ENCODE assay signal across 1 cellular context in the genomic region with DNA sequence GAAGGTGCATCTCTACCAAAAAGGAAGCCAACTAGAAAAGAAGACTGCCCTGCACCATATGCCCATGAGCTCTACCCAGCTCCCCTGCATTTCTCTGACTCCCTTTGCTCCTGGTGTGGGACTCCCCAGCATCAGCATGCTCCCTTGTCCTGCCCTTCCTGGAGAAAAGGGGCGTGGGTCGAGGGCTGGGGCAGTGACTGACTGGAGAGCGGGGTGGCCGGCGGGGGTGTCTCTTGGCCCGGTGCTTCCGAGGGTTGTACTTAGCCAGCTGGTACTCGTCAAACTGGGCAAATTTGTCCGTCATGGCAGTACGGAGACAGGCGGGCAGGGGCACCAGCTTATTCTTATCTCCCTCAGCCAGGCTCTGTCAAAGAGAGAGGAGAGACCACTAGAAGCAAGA.
TF ChIP-seq lines count a peak whose summit lies in the region.

No MANE protein-coding gene starts in this region.

TF ChIP-seq in GM23338, 12 proteins besides CTCF, POLR2A, EP300 and RAD21:
- TF ChIP-seq POLR2AphosphoS5 (IDR thresholded peaks at IDR 0.05; ENCODE audit: low read depth): no peak
- TF ChIP-seq EZH2phosphoT487 (IDR thresholded peaks at IDR 0.05; ENCODE audit: unreplicated experiment): no peak
- TF ChIP-seq, protein P1, sequence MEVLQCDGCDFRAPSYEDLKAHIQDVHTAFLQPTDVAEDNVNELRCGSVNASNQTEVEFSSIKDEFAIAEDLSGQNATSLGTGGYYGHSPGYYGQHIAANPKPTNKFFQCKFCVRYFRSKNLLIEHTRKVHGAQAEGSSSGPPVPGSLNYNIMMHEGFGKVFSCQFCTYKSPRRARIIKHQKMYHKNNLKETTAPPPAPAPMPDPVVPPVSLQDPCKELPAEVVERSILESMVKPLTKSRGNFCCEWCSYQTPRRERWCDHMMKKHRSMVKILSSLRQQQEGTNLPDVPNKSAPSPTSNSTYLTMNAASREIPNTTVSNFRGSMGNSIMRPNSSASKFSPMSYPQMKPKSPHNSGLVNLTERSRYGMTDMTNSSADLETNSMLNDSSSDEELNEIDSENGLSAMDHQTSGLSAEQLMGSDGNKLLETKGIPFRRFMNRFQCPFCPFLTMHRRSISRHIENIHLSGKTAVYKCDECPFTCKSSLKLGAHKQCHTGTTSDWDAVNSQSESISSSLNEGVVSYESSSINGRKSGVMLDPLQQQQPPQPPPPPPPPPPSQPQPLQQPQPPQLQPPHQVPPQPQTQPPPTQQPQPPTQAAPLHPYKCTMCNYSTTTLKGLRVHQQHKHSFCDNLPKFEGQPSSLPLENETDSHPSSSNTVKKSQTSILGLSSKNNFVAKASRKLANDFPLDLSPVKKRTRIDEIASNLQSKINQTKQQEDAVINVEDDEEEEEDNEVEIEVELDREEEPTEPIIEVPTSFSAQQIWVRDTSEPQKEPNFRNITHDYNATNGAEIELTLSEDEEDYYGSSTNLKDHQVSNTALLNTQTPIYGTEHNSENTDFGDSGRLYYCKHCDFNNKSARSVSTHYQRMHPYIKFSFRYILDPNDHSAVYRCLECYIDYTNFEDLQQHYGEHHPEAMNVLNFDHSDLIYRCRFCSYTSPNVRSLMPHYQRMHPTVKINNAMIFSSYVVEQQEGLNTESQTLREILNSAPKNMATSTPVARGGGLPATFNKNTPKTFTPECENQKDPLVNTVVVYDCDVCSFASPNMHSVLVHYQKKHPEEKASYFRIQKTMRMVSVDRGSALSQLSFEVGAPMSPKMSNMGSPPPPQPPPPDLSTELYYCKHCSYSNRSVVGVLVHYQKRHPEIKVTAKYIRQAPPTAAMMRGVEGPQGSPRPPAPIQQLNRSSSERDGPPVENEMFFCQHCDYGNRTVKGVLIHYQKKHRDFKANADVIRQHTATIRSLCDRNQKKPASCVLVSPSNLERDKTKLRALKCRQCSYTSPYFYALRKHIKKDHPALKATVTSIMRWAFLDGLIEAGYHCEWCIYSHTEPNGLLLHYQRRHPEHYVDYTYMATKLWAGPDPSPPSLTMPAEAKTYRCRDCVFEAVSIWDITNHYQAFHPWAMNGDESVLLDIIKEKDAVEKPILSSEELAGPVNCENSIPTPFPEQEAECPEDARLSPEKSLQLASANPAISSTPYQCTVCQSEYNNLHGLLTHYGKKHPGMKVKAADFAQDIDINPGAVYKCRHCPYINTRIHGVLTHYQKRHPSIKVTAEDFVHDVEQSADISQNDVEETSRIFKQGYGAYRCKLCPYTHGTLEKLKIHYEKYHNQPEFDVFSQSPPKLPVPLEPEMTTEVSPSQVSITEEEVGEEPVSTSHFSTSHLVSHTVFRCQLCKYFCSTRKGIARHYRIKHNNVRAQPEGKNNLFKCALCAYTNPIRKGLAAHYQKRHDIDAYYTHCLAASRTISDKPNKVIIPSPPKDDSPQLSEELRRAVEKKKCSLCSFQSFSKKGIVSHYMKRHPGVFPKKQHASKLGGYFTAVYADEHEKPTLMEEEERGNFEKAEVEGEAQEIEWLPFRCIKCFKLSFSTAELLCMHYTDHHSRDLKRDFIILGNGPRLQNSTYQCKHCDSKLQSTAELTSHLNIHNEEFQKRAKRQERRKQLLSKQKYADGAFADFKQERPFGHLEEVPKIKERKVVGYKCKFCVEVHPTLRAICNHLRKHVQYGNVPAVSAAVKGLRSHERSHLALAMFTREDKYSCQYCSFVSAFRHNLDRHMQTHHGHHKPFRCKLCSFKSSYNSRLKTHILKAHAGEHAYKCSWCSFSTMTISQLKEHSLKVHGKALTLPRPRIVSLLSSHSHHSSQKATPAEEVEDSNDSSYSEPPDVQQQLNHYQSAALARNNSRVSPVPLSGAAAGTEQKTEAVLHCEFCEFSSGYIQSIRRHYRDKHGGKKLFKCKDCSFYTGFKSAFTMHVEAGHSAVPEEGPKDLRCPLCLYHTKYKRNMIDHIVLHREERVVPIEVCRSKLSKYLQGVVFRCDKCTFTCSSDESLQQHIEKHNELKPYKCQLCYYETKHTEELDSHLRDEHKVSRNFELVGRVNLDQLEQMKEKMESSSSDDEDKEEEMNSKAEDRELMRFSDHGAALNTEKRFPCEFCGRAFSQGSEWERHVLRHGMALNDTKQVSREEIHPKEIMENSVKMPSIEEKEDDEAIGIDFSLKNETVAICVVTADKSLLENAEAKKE (CRISPR knock-in tag; IDR thresholded peaks at IDR 0.05): no peak
- TF ChIP-seq, protein P2, sequence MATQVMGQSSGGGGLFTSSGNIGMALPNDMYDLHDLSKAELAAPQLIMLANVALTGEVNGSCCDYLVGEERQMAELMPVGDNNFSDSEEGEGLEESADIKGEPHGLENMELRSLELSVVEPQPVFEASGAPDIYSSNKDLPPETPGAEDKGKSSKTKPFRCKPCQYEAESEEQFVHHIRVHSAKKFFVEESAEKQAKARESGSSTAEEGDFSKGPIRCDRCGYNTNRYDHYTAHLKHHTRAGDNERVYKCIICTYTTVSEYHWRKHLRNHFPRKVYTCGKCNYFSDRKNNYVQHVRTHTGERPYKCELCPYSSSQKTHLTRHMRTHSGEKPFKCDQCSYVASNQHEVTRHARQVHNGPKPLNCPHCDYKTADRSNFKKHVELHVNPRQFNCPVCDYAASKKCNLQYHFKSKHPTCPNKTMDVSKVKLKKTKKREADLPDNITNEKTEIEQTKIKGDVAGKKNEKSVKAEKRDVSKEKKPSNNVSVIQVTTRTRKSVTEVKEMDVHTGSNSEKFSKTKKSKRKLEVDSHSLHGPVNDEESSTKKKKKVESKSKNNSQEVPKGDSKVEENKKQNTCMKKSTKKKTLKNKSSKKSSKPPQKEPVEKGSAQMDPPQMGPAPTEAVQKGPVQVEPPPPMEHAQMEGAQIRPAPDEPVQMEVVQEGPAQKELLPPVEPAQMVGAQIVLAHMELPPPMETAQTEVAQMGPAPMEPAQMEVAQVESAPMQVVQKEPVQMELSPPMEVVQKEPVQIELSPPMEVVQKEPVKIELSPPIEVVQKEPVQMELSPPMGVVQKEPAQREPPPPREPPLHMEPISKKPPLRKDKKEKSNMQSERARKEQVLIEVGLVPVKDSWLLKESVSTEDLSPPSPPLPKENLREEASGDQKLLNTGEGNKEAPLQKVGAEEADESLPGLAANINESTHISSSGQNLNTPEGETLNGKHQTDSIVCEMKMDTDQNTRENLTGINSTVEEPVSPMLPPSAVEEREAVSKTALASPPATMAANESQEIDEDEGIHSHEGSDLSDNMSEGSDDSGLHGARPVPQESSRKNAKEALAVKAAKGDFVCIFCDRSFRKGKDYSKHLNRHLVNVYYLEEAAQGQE (IDR thresholded peaks at IDR 0.05; ENCODE audit: unreplicated experiment): no peak
- TF ChIP-seq ZNF114 (CRISPR knock-in tag; IDR thresholded peaks at IDR 0.05): no peak
